In the genomic region with DNA sequence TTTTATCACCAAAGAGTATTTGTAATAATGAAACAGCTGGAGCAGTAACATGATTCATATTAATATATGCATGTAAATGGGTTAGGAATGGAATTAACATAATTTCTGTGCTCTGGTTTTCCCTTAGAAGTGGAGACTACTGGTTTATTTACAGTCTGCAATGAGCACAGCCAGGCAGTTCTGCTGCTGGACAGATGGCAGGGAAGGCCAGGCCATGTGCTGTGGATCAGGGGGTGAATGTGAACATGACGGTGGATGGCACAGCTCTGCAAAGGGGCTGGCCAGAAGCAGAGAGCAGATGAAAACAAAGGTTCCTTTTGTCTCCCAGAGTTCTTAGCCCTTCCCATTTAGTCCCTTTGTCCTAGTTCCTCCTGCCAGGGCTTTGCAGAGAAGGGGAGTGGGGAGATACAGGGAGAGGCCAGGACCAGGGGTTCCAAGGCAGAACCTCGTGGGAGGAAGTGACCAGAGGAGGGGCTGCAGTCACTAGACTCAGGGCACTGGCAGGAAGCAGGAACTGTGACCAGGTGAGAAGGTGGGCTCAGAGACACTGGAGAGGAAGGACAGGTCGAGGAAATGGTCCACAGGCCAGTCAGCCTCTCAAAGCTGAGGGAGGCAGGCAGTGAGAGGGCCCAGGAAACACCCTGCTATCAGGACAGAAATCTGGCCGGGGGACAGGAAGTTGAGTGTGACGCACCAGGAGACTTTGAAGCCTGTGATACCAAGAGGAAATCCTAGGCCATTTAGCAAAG, we compare ENCODE assay signal across 9 cellular contexts.
DNase-seq lines count a peak whose midpoint lies in the region; ATAC-seq and TF ChIP-seq lines count a peak whose summit lies in the region.
"Had no signal": no experiment of that assay in that cellular context is flagged by ENCODE, and none has a peak within 500 bp of the region (broad histone marks: within the 10 kb centered on the region; RNA-seq: fewer than 3 reads in every experiment).

No MANE protein-coding gene starts in this region.

- H3K36me3 ChIP-seq in GM23338 (ENCODE audit: insufficient read depth) (no peaks in the 10 kb centered on the region), MM.1S (replicated peaks; ENCODE audit: insufficient read depth, low read length) (no peaks in the 10 kb centered on the region)

- no peak overlapping the region for H3K9ac ChIP-seq in MM.1S (ENCODE audit: low read length)
- H3K9ac ChIP-seq: KMS-11 had no signal

- TF ChIP-seq CTCF in GM23338 (conservative IDR thresholded peaks at IDR 0.05; ENCODE audit: low read depth in 2 of 2), result no peak
- TF ChIP-seq CTCF in dorsolateral prefrontal cortex (IDR thresholded peaks at IDR 0.05 in 54 of 56, conservative IDR thresholded peaks at IDR 0.05 in 2 of 56; ENCODE audit: low read depth in 1 of 56, partially characterized antibody in 56 of 56), result peak in 10 of 56 donors; percentile 8 to 41 (median 18)
- TF ChIP-seq CTCF in progenitor cell of endocrine pancreas (IDR thresholded peaks at IDR 0.05; ENCODE audit: unreplicated experiment), result no peak
- TF ChIP-seq CTCF in MM.1S (IDR thresholded peaks at IDR 0.05; ENCODE audit: low read length), result no peak

- H3K36me3 Mint-ChIP-seq in GM23338 (ENCODE audit: low read depth), result no peaks in the 10 kb centered on the region
- no peaks in the 10 kb centered on the region for H3K36me3 Mint-ChIP-seq in progenitor cell of endocrine pancreas (ENCODE audit: insufficient read depth)

- DNase-seq in GM23338 (ENCODE audit: low spot score) (no peak), NCI-H526 (lab: John Stamatoyannopoulos, UW) (peak; percentile 84 to 89), dorsolateral prefrontal cortex (peak; percentile 58 to 87 (median 82)), progenitor cell of endocrine pancreas (ENCODE audit: low spot score, unreplicated experiment) (no peak), MM.1S (no peak), NOMO-1 treated with DMSO at 0.1 percent for 48 hours (lab: John Stamatoyannopoulos, UW; ENCODE audit: unreplicated experiment) (no peak)

- H3K4me3 Mint-ChIP-seq in GM23338, result no peak overlapping the region
- H3K4me3 Mint-ChIP-seq in progenitor cell of endocrine pancreas (ENCODE audit: low read depth), result no peak overlapping the region

- ATAC-seq in GM23338 (peak; percentile 49), HG03159 (IDR thresholded peaks at IDR 0.05; ENCODE audit: unreplicated experiment) (no peak), HG03045 (IDR thresholded peaks at IDR 0.05; ENCODE audit: unreplicated experiment) (no peak)

- no peak overlapping the region for H3K4me3 ChIP-seq in GM23338
- H3K4me3 ChIP-seq in dorsolateral prefrontal cortex, result no peak overlapping the region
- no peak overlapping the region for H3K4me3 ChIP-seq in MM.1S (ENCODE audit: low read length)

- H3K4me1 Mint-ChIP-seq in GM23338, result peaks cover 12% of the 10 kb centered on the region
- peaks cover 14% of the 10 kb centered on the region for H3K4me1 Mint-ChIP-seq in progenitor cell of endocrine pancreas (ENCODE audit: low read depth)

- H3K9me2 ChIP-seq in GM23338 (ENCODE audit: insufficient read depth) (peaks cover 5% of the 10 kb centered on the region; the same call in 1 of the 2 replicates), MM.1S (replicated peaks; ENCODE audit: insufficient read depth, low read length) (no peaks in the 10 kb centered on the region)

- H4K20me1 ChIP-seq in GM23338 (replicated peaks; ENCODE audit: insufficient read depth) (no peaks in the 10 kb centered on the region), MM.1S (ENCODE audit: insufficient read depth, low read length) (no peaks in the 10 kb centered on the region)

- no peaks in the 10 kb centered on the region; the same call in 1 of the 2 replicates for H3K4me1 ChIP-seq in GM23338 (ENCODE audit: insufficient read depth)
- no peaks in the 10 kb centered on the region for H3K4me1 ChIP-seq in MM.1S (ENCODE audit: low read length)

- H3K79me2 ChIP-seq in GM23338 (replicated peaks; ENCODE audit: insufficient read depth) (no peaks in the 10 kb centered on the region), MM.1S (ENCODE audit: low read length) (no peaks in the 10 kb centered on the region)

- intact Hi-C loops in dorsolateral prefrontal cortex (cut with DNase I), result loop anchor here (5.0 to 10.0 kb wide), 2 partner anchors 129 to 181 kb away; a partner anchor contains a TSS

- peaks cover 7% of the 10 kb centered on the region for H3K27me3 Mint-ChIP-seq in GM23338 (ENCODE audit: insufficient read depth, low read depth, poor library complexity)
- peaks cover 4% of the 10 kb centered on the region for H3K27me3 Mint-ChIP-seq in progenitor cell of endocrine pancreas

- H3F3A ChIP-seq in GM23338 (replicated peaks; ENCODE audit: low read depth) (no peaks in the 10 kb centered on the region), MM.1S (ENCODE audit: insufficient read depth, low read length) (no peaks in the 10 kb centered on the region)

- H3K9me3 ChIP-seq in MM.1S (replicated peaks; ENCODE audit: insufficient read depth, low read length), result no peaks in the 10 kb centered on the region

- no peak overlapping the region for H3K27ac Mint-ChIP-seq in GM23338
- peak overlapping the region; percentile 80 for H3K27ac Mint-ChIP-seq in progenitor cell of endocrine pancreas

- H3K9me3 Mint-ChIP-seq in GM23338, result no peaks in the 10 kb centered on the region
- H3K9me3 Mint-ChIP-seq in progenitor cell of endocrine pancreas (ENCODE audit: low read depth), result no peaks in the 10 kb centered on the region

- H3K4me2 ChIP-seq in GM23338 (no peak overlapping the region), MM.1S (ENCODE audit: low read depth, low read length) (no peak overlapping the region)
- H3K4me2 ChIP-seq: KMS-11 had no signal

- H3K27me3 ChIP-seq in GM23338 (ENCODE audit: insufficient read depth) (no peaks in the 10 kb centered on the region), dorsolateral prefrontal cortex (no peaks in the 10 kb centered on the region), MM.1S (replicated peaks; ENCODE audit: insufficient read depth, low read length) (no peaks in the 10 kb centered on the region)

- H2AFZ ChIP-seq in GM23338 (peak overlapping the region; percentile 86), MM.1S (ENCODE audit: low read length) (no peak overlapping the region)

- H3K27ac ChIP-seq in GM23338 (ENCODE audit: low read depth), result no peak overlapping the region
- H3K27ac ChIP-seq in dorsolateral prefrontal cortex, result peak overlapping the region in 56 of 59 donors; percentile 8 to 87 (median 70)
- no peak overlapping the region for H3K27ac ChIP-seq in MM.1S (ENCODE audit: low read length)
- H3K27ac ChIP-seq: KMS-11 had no signal

TF ChIP-seq in GM23338, 12 proteins besides CTCF, POLR2A, EP300 and RAD21 (continues in another document):
- TF ChIP-seq, protein P1, sequence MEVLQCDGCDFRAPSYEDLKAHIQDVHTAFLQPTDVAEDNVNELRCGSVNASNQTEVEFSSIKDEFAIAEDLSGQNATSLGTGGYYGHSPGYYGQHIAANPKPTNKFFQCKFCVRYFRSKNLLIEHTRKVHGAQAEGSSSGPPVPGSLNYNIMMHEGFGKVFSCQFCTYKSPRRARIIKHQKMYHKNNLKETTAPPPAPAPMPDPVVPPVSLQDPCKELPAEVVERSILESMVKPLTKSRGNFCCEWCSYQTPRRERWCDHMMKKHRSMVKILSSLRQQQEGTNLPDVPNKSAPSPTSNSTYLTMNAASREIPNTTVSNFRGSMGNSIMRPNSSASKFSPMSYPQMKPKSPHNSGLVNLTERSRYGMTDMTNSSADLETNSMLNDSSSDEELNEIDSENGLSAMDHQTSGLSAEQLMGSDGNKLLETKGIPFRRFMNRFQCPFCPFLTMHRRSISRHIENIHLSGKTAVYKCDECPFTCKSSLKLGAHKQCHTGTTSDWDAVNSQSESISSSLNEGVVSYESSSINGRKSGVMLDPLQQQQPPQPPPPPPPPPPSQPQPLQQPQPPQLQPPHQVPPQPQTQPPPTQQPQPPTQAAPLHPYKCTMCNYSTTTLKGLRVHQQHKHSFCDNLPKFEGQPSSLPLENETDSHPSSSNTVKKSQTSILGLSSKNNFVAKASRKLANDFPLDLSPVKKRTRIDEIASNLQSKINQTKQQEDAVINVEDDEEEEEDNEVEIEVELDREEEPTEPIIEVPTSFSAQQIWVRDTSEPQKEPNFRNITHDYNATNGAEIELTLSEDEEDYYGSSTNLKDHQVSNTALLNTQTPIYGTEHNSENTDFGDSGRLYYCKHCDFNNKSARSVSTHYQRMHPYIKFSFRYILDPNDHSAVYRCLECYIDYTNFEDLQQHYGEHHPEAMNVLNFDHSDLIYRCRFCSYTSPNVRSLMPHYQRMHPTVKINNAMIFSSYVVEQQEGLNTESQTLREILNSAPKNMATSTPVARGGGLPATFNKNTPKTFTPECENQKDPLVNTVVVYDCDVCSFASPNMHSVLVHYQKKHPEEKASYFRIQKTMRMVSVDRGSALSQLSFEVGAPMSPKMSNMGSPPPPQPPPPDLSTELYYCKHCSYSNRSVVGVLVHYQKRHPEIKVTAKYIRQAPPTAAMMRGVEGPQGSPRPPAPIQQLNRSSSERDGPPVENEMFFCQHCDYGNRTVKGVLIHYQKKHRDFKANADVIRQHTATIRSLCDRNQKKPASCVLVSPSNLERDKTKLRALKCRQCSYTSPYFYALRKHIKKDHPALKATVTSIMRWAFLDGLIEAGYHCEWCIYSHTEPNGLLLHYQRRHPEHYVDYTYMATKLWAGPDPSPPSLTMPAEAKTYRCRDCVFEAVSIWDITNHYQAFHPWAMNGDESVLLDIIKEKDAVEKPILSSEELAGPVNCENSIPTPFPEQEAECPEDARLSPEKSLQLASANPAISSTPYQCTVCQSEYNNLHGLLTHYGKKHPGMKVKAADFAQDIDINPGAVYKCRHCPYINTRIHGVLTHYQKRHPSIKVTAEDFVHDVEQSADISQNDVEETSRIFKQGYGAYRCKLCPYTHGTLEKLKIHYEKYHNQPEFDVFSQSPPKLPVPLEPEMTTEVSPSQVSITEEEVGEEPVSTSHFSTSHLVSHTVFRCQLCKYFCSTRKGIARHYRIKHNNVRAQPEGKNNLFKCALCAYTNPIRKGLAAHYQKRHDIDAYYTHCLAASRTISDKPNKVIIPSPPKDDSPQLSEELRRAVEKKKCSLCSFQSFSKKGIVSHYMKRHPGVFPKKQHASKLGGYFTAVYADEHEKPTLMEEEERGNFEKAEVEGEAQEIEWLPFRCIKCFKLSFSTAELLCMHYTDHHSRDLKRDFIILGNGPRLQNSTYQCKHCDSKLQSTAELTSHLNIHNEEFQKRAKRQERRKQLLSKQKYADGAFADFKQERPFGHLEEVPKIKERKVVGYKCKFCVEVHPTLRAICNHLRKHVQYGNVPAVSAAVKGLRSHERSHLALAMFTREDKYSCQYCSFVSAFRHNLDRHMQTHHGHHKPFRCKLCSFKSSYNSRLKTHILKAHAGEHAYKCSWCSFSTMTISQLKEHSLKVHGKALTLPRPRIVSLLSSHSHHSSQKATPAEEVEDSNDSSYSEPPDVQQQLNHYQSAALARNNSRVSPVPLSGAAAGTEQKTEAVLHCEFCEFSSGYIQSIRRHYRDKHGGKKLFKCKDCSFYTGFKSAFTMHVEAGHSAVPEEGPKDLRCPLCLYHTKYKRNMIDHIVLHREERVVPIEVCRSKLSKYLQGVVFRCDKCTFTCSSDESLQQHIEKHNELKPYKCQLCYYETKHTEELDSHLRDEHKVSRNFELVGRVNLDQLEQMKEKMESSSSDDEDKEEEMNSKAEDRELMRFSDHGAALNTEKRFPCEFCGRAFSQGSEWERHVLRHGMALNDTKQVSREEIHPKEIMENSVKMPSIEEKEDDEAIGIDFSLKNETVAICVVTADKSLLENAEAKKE (CRISPR knock-in tag; IDR thresholded peaks at IDR 0.05), result no peak

Comparison
In these comparisons a context has a peak if more than half of its experiments do, and no peak if none do; other contexts are left out.
1. DNase-seq: peak in NCI-H526 (2 of 2) and dorsolateral prefrontal cortex (10 of 10); none in GM23338 (single experiment), progenitor cell of endocrine pancreas (single experiment), MM.1S (single experiment) and NOMO-1 treated with DMSO at 0.1 percent for 48 hours (single experiment).
2. H3K27ac ChIP-seq: peak in dorsolateral prefrontal cortex (56 of 59); none in GM23338 (single experiment) and MM.1S (single experiment).